In the genomic region with DNA sequence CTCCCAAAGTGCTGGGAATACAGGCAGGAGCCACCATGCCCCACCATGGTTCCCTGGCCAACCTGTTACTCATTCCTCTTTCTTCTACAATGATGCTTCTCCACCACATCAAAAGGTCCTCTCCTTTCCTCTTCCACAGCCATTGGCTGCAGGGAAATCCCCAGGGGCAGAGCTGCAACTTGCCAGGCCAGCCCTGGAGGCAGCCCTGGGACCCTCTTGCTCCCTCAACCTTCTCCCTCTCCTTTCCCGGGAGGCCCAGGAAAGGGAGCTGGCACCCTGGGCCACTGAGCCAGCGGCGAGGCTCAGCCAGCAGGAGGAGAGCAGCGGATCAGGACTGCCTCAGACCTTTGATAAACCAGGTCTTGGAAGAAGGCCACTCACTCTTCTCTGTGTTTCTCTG, we compare ENCODE assay signal across 1 cellular context.
TF ChIP-seq lines count a peak whose summit lies in the region.

No MANE protein-coding gene starts in this region.

TF ChIP-seq in HCT116, 20 proteins besides CTCF, POLR2A, EP300 and RAD21:
- TF ChIP-seq TCF7L2 (IDR thresholded peaks at IDR 0.05; ENCODE audit: borderline replicate concordance, extremely low read depth, insufficient read depth, insufficient read length): peak; percentile 40
